3 cellular contexts compared by ENCODE assay signal in genomic region chr7:80165177-80165576, GRCh38.
A peak's percentile ranks its signal among the peaks of the same experiment; 100 is the strongest.
TF ChIP-seq lines count a peak whose summit lies in the region.

No MANE protein-coding gene starts in this region.

TF ChIP-seq in GM23338, 12 proteins besides CTCF, POLR2A, EP300 and RAD21 (continued from another document and continues in another):
- no peak for TF ChIP-seq CREB1 (CRISPR knock-in tag; IDR thresholded peaks at IDR 0.05; ENCODE audit: low read depth)
- no peak for TF ChIP-seq ZNF331 (CRISPR knock-in tag; IDR thresholded peaks at IDR 0.05; ENCODE audit: low read depth)
- TF ChIP-seq ZNF462 (CRISPR knock-in tag; IDR thresholded peaks at IDR 0.05) = 0 out of 2 replicates have a peak, but pooled peaks have one; percentile 52
- no peak for TF ChIP-seq EZH2phosphoT487 (IDR thresholded peaks at IDR 0.05; ENCODE audit: unreplicated experiment)
- TF ChIP-seq NANOG (IDR thresholded peaks at IDR 0.05; ENCODE audit: borderline replicate concordance) = peak; percentile 67
- no peak for TF ChIP-seq POLR2AphosphoS5 (IDR thresholded peaks at IDR 0.05; ENCODE audit: low read depth)
- no peak for TF ChIP-seq EZH2 (IDR thresholded peaks at IDR 0.05; ENCODE audit: low read depth, unreplicated experiment)

TF ChIP-seq in H1, 55 proteins besides CTCF, POLR2A, EP300 and RAD21 (continued from another document and continues in another):
- TF ChIP-seq RNF2 (IDR thresholded peaks at IDR 0.05; ENCODE audit: borderline replicate concordance, low read depth, low read length, missing control alignments, poor library complexity, severe bottlenecking) (no peak), RBBP5 (IDR thresholded peaks at IDR 0.05; ENCODE audit: borderline replicate concordance, low read depth, low read length) (no peak), HDAC2 (IDR thresholded peaks at IDR 0.05; ENCODE audit: borderline replicate concordance in 1 of 2, low read depth in 2 of 2, low read length in 2 of 2) (0 out of 4 replicates have a peak, but pooled peaks of 1 of the 2 experiments have one; percentile 47), SP1 (IDR thresholded peaks at IDR 0.05; ENCODE audit: low read depth, low read length) (peak; percentile 41; the same call in 1 of the 2 replicates), SIN3A (conservative IDR thresholded peaks at IDR 0.05 in 1 of 2, IDR thresholded peaks at IDR 0.05 in 1 of 2; ENCODE audit: low read depth in 1 of 2, low read length in 2 of 2) (no peak), KDM4A (IDR thresholded peaks at IDR 0.05; ENCODE audit: low read depth, low read length, severe bottlenecking) (no peak), JUND (IDR thresholded peaks at IDR 0.05; ENCODE audit: low read length) (no peak), KDM5A (IDR thresholded peaks at IDR 0.05; ENCODE audit: low read length) (no peak), CEBPB (IDR thresholded peaks at IDR 0.05; ENCODE audit: low read depth, low read length) (no peak), SP2 (IDR thresholded peaks at IDR 0.05; ENCODE audit: low read length) (no peak), SRF (IDR thresholded peaks at IDR 0.05; ENCODE audit: low read depth, low read length) (no peak), CHD2 (IDR thresholded peaks at IDR 0.05; ENCODE audit: low read length) (no peak), KDM1A (IDR thresholded peaks at IDR 0.05; ENCODE audit: borderline replicate concordance, low read length) (no peak), SAP30 (IDR thresholded peaks at IDR 0.05; ENCODE audit: insufficient read depth, insufficient replicate concordance, low read length) (no peak), EZH2 (IDR thresholded peaks at IDR 0.05; ENCODE audit: low read depth, low read length, severe bottlenecking) (no peak), RXRA (IDR thresholded peaks at IDR 0.05; ENCODE audit: insufficient read depth, low read depth, low read length) (no peak), TEAD4 (IDR thresholded peaks at IDR 0.05; ENCODE audit: low read depth, low read length) (peak; percentile 44; the same call in 1 of the 2 replicates), RFX5 (IDR thresholded peaks at IDR 0.05; ENCODE audit: borderline replicate concordance, low read depth, low read length) (no peak), MAX (IDR thresholded peaks at IDR 0.05) (no peak), BACH1 (IDR thresholded peaks at IDR 0.05; ENCODE audit: low read length) (no peak), CREB1 (IDR thresholded peaks at IDR 0.05) (no peak), SIX5 (IDR thresholded peaks at IDR 0.05; ENCODE audit: low read depth, low read length) (no peak), CBX5 (IDR thresholded peaks at IDR 0.05; ENCODE audit: low read depth, low read length) (no peak), ATF2 (IDR thresholded peaks at IDR 0.05; ENCODE audit: low read length) (no peak), TAF1 (IDR thresholded peaks at IDR 0.05; ENCODE audit: low read depth, low read length) (no peak), NRF1 (IDR thresholded peaks at IDR 0.05; ENCODE audit: low read depth, low read length) (no peak), TBP (IDR thresholded peaks at IDR 0.05; ENCODE audit: low read depth, low read length) (no peak), ZNF274 (IDR thresholded peaks at IDR 0.05; ENCODE audit: borderline replicate concordance, extremely low read depth, low read length) (no peak)
- TF ChIP-seq, protein P1, sequence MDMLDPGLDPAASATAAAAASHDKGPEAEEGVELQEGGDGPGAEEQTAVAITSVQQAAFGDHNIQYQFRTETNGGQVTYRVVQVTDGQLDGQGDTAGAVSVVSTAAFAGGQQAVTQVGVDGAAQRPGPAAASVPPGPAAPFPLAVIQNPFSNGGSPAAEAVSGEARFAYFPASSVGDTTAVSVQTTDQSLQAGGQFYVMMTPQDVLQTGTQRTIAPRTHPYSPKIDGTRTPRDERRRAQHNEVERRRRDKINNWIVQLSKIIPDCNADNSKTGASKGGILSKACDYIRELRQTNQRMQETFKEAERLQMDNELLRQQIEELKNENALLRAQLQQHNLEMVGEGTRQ (IDR thresholded peaks at IDR 0.05; ENCODE audit: low read length) = no peak

TF ChIP-seq in HEK293T, 16 proteins besides CTCF, POLR2A, EP300 and RAD21 (continued from another document):
- no peak for TF ChIP-seq CTBP1 (IDR thresholded peaks at IDR 0.05; ENCODE audit: borderline replicate concordance)
- no peak for TF ChIP-seq FOXA1 (IDR thresholded peaks at IDR 0.05)
- TF ChIP-seq TARDBP (IDR thresholded peaks at IDR 0.05) = no peak
- TF ChIP-seq NFRKB (IDR thresholded peaks at IDR 0.05) = no peak
- no peak for TF ChIP-seq FOXK2 (IDR thresholded peaks at IDR 0.05)
- no peak for TF ChIP-seq ELF4 (IDR thresholded peaks at IDR 0.05)
- TF ChIP-seq L3MBTL2 (conservative IDR thresholded peaks at IDR 0.05) = no peak
- TF ChIP-seq ARNT (IDR thresholded peaks at IDR 0.05) = no peak
- TF ChIP-seq HDGF (IDR thresholded peaks at IDR 0.05; ENCODE audit: borderline replicate concordance) = no peak
- no peak for TF ChIP-seq PKNOX1 (IDR thresholded peaks at IDR 0.05)
- no peak for TF ChIP-seq ZNF384 (IDR thresholded peaks at IDR 0.05)
- TF ChIP-seq SUZ12 (IDR thresholded peaks at IDR 0.05) = no peak
